Comparison of ENCODE assay signal across 34 cellular contexts in genomic region chr5:105371169-105371568, GRCh38.
"Had no signal": no experiment of that assay in that cellular context is flagged by ENCODE, and none has a peak within 500 bp of the region (broad histone marks: within the 10 kb centered on the region; RNA-seq: fewer than 3 reads in every experiment).

No MANE protein-coding gene starts in this region.

- H3K4me3 ChIP-seq: adrenal gland, ascending aorta, body of pancreas, breast epithelium, cardiac muscle cell had no signal

- H3K4me1 ChIP-seq: adrenal gland, body of pancreas, breast epithelium had no signal

- H3K9me3 ChIP-seq: adrenal gland, ascending aorta, body of pancreas, breast epithelium had no signal

- FAIRE-seq: astrocyte, bronchial epithelial cell had no signal

- H3K27me3 ChIP-seq: adrenal gland, ascending aorta, body of pancreas, brain microvascular endothelial cell, breast epithelium, cardiac muscle cell had no signal

- H3K36me3 ChIP-seq: adrenal gland, ascending aorta, brain microvascular endothelial cell, breast epithelium, cardiac muscle cell had no signal

- DNase-seq: activated effector memory CD4-positive, alpha-beta T cell treated with anti-CD3 and anti-CD28 coated beads, Interleukin-2, amount 50 U/mL, for 16 hours; activated effector memory CD4-positive, alpha-beta T cell treated with Interleukin-2 at 50 U/mL for 16 hours; activated gamma-delta T cell; activated gamma-delta T cell treated with Interleukin-2 at 50 U/mL for 16 hours; activated naive CD4-positive, alpha-beta T cell; activated naive CD4-positive, alpha-beta T cell treated with anti-CD3 and anti-CD28 coated beads for 36 hours; activated naive CD4-positive, alpha-beta T cell treated with anti-CD3 and anti-CD28 coated beads, Interleukin-2, amount 10 ng/mL, durations not matched to agents 7 days and 5 days; activated naive CD4-positive, alpha-beta T cell treated with anti-CD3 and anti-CD28 coated beads, Interleukin-2, amount 50 U/mL, for 16 hours; activated naive CD4-positive, alpha-beta T cell treated with Interleukin-2 at 50 U/mL for 16 hours; activated naive CD8-positive, alpha-beta T cell treated with anti-CD3 and anti-CD28 coated beads for 36 hours; activated naive CD8-positive, alpha-beta T cell treated with anti-CD3 and anti-CD28 coated beads, Interleukin-2, amount 10 ng/mL, durations not matched to agents 7 days and 5 days; activated naive CD8-positive, alpha-beta T cell treated with anti-CD3 and anti-CD28 coated beads, Interleukin-2, amount 50 U/mL, for 24 hours; activated T-cell treated with anti-CD3 and anti-CD28 coated beads, Interleukin-2, amount 50 U/mL, for 1 hour; activated T-cell treated with anti-CD3 and anti-CD28 coated beads, Interleukin-2, amount 50 U/mL, for 24 hours; activated T-cell treated with anti-CD3 and anti-CD28 coated beads, Interleukin-2, amount 50 U/mL, for 4 hours; activated T-cell treated with anti-CD3 and anti-CD28 coated beads, Interleukin-2, amount 50 U/mL, for 48 hours; activated T-cell treated with anti-CD3 and anti-CD28 coated beads, Interleukin-2, amount 50 U/mL, for 72 hours; adrenal gland; amniotic stem cell; amygdala; anterior cingulate cortex; aorta; body of pancreas; brain microvascular endothelial cell; caudate nucleus; central memory CD4-positive, alpha-beta T cell; cerebellar nuclear complex had no signal

- ATAC-seq: activated naive CD4-positive, alpha-beta T cell treated with anti-CD3 and anti-CD28 coated beads, Interleukin-2, amount 50 U/mL, for 72 hours; activated naive CD8-positive, alpha-beta T cell treated with anti-CD3 and anti-CD28 coated beads, Interleukin-2, amount 50 U/mL, for 24 hours; activated T-cell treated with anti-CD3 and anti-CD28 coated beads, Interleukin-2, amount 50 U/mL, for 4 hours; activated T-cell treated with anti-CD3 and anti-CD28 coated beads, Interleukin-2, amount 50 U/mL, for 72 hours; activated T-helper 17 cell treated with anti-CD3 and anti-CD28 coated beads, Interleukin-2, amount 50 U/mL, for 72 hours; body of pancreas had no signal

- H3K27ac ChIP-seq: adrenal gland, ascending aorta, body of pancreas, brain microvascular endothelial cell, breast epithelium, cardiac muscle cell had no signal
